ENCODE assay signal across 24 cellular contexts in the genomic region with DNA sequence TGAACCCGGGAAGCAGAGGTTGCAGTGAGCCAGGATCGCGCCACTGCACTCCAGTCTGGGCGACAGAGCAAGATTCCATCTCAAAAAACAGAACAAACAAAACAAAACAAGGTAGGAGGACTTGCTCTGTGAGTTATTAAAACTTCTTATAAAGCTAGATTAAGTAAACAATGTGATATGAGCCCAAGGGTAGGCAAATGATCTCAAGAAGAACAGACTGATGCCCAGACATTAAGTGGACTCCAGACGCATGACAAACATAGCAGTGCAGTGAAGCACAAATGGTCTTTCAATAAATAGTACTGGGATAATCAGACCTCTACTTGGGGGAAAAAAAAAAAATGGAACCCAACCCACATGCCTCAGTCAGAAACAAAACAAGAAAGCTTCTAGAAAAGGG. TPM values are rescaled to one million over a fixed set of nuclear protein-coding genes. Genes with fewer than 3 reads are reported as not detected.
DNase-seq lines count a peak whose midpoint lies in the region; ATAC-seq and TF ChIP-seq lines count a peak whose summit lies in the region.
"Had no signal": no experiment of that assay in that cellular context is flagged by ENCODE, and none has a peak within 500 bp of the region (broad histone marks: within the 10 kb centered on the region; RNA-seq: fewer than 3 reads in every experiment).

No MANE protein-coding gene starts in this region.

- H3K27ac Mint-ChIP-seq in CD4-positive, alpha-beta T cell, result peak overlapping the region; percentile 49
- H3K27ac Mint-ChIP-seq in stimulated activated memory B cell treated with anti-CD40 and anti-IgM and Interleukin-4, amounts not matched to agents 10 μg/mL and 1 μg/mL and 100 μg/mL, for 72 hours, result peak overlapping the region; percentile 46
- no peak overlapping the region for H3K27ac Mint-ChIP-seq in progenitor cell of endocrine pancreas

- no peak overlapping the region for H3K4me3 Mint-ChIP-seq in CD4-positive, alpha-beta T cell
- no peak overlapping the region for H3K4me3 Mint-ChIP-seq in stimulated activated memory B cell treated with anti-CD40 and anti-IgM and Interleukin-4, amounts not matched to agents 10 μg/mL and 1 μg/mL and 100 μg/mL, for 72 hours
- H3K4me3 Mint-ChIP-seq in progenitor cell of endocrine pancreas (ENCODE audit: low read depth), result no peak overlapping the region
- H3K4me3 Mint-ChIP-seq: CD8-positive, alpha-beta T cell had no signal

- CTCF ChIA-PET in CD4-positive, alpha-beta T cell (lab: Charles Lee), result interaction anchor here (0.7 kb wide), 1 partner anchor 50 kb away, joined by 3 read pairs; no protein-coding TSS in a partner anchor

- no peak overlapping the region for H3K4me3 ChIP-seq in LNCaP clone FGC (ENCODE audit: low read depth, low read length)
- H3K4me3 ChIP-seq: BLaER1, GM12878, GM23248, Peyer's patch, SJCRH30 had no signal

- H3K4me1 Mint-ChIP-seq in CD4-positive, alpha-beta T cell (ENCODE audit: low read depth), result peaks cover 43% of the 10 kb centered on the region
- peaks cover 30% of the 10 kb centered on the region for H3K4me1 Mint-ChIP-seq in stimulated activated memory B cell treated with anti-CD40 and anti-IgM and Interleukin-4, amounts not matched to agents 10 μg/mL and 1 μg/mL and 100 μg/mL, for 72 hours
- H3K4me1 Mint-ChIP-seq in progenitor cell of endocrine pancreas (ENCODE audit: low read depth), result no peaks in the 10 kb centered on the region

- intact Hi-C loops in CD4-positive, alpha-beta T cell (cut with DNase I, micrococcal nuclease), result no loop called here

- no peaks in the 10 kb centered on the region for H3K9me3 ChIP-seq in CD4-positive, alpha-beta T cell (ENCODE audit: control insufficient read depth, low read length)
- H3K9me3 ChIP-seq: Peyer's patch, SJCRH30 had no signal

- ATAC-seq in CD4-positive, alpha-beta T cell (ENCODE audit: poor library complexity), result no peak
- ATAC-seq in stimulated activated memory B cell treated with anti-CD40 and anti-IgM and Interleukin-4, amounts not matched to agents 10 μg/mL and 1 μg/mL and 100 μg/mL, for 72 hours, result no peak
- ATAC-seq in GM21737 (IDR thresholded peaks at IDR 0.05; ENCODE audit: unreplicated experiment), result no peak
- no peak for ATAC-seq in HG02642 (IDR thresholded peaks at IDR 0.05; ENCODE audit: poor library complexity, unreplicated experiment)
- ATAC-seq: CD8-positive, alpha-beta T cell; GM12878 had no signal

- H3K27ac ChIP-seq in CD4-positive, alpha-beta T cell (ENCODE audit: low read depth, low read length), result no peak overlapping the region
- H3K27ac ChIP-seq: BLaER1, GM23248, Peyer's patch, SJCRH30 had no signal

- POLR2A ChIA-PET in CD4-positive, alpha-beta T cell (lab: Charles Lee), result interaction anchor here (0.7 kb wide), 1 partner anchor 443 kb away, joined by 3 read pairs; no protein-coding TSS in a partner anchor

- H3K27me3 Mint-ChIP-seq in CD4-positive, alpha-beta T cell, result no peaks in the 10 kb centered on the region
- H3K27me3 Mint-ChIP-seq in stimulated activated memory B cell treated with anti-CD40 and anti-IgM and Interleukin-4, amounts not matched to agents 10 μg/mL and 1 μg/mL and 100 μg/mL, for 72 hours, result no peaks in the 10 kb centered on the region
- no peaks in the 10 kb centered on the region for H3K27me3 Mint-ChIP-seq in progenitor cell of endocrine pancreas

- no peaks in the 10 kb centered on the region for H3K27me3 ChIP-seq in CD4-positive, alpha-beta T cell (ENCODE audit: control insufficient read depth, insufficient read depth, low read length)
- H3K27me3 ChIP-seq: BLaER1, Peyer's patch, SJCRH30 had no signal

- DNase-seq in CD4-positive, alpha-beta T cell, result no peak
- DNase-seq in LNCaP clone FGC (ENCODE audit: low read depth), result peak; percentile 94
- DNase-seq in kidney tubule cell (ENCODE audit: low spot score), result peak; percentile 7
- no peak for DNase-seq in progenitor cell of endocrine pancreas (ENCODE audit: low spot score, unreplicated experiment)
- DNase-seq: ACHN; CD8-positive, alpha-beta T cell; DND-41; GM23248; HCEC 1CT; KG1; MV-4-11; NCI-H1694; NCI-H2081; NCI-H2171; NCI-H345; NCI-H524; NCI-H774; Peyer's patch; SJCRH30 had no signal

- no peaks in the 10 kb centered on the region for H3K9me3 Mint-ChIP-seq in CD4-positive, alpha-beta T cell
- no peaks in the 10 kb centered on the region for H3K9me3 Mint-ChIP-seq in stimulated activated memory B cell treated with anti-CD40 and anti-IgM and Interleukin-4, amounts not matched to agents 10 μg/mL and 1 μg/mL and 100 μg/mL, for 72 hours
- H3K9me3 Mint-ChIP-seq in progenitor cell of endocrine pancreas (ENCODE audit: low read depth), result no peaks in the 10 kb centered on the region
- H3K9me3 Mint-ChIP-seq: CD8-positive, alpha-beta T cell had no signal

- peaks cover 97% of the 10 kb centered on the region for H3K36me3 Mint-ChIP-seq in CD4-positive, alpha-beta T cell (ENCODE audit: low read depth)
- H3K36me3 Mint-ChIP-seq in stimulated activated memory B cell treated with anti-CD40 and anti-IgM and Interleukin-4, amounts not matched to agents 10 μg/mL and 1 μg/mL and 100 μg/mL, for 72 hours, result peaks cover 70% of the 10 kb centered on the region
- peaks cover 35% of the 10 kb centered on the region for H3K36me3 Mint-ChIP-seq in progenitor cell of endocrine pancreas (ENCODE audit: insufficient read depth)

- TF ChIP-seq CTCF in CD4-positive, alpha-beta T cell (IDR thresholded peaks at IDR 0.05), result no peak
- no peak for TF ChIP-seq CTCF in LNCaP clone FGC (IDR thresholded peaks at IDR 0.05; ENCODE audit: control insufficient read depth, extremely low read depth, insufficient read depth)
- TF ChIP-seq CTCF in progenitor cell of endocrine pancreas (IDR thresholded peaks at IDR 0.05; ENCODE audit: unreplicated experiment), result no peak

RNA-seq across cellular contexts. Expression of gene SETX, which starts 45.7 kb away (rescaled TPM):
- 10 to 100 TPM; 36.1 to 37.7 TPM for total RNA-seq in CD4-positive, alpha-beta T cell
- 47.2 and 47.7 TPM in 2 replicates for total RNA-seq in progenitor cell of endocrine pancreas

Comparison
In these comparisons a context has a peak if more than half of its experiments do, and no peak if none do; other contexts are left out.
1. DNase-seq: peak in LNCaP clone FGC (single experiment) and kidney tubule cell (single experiment); none in CD4-positive, alpha-beta T cell (0 of 10) and progenitor cell of endocrine pancreas (single experiment).